13 cellular contexts compared by ENCODE assay signal in genomic region chr1:11384170-11384554, GRCh38.
A peak's percentile ranks its signal among the peaks of the same experiment; 100 is the strongest.
DNase-seq lines count a peak whose midpoint lies in the region; ATAC-seq, FAIRE-seq and TF ChIP-seq lines count a peak whose summit lies in the region.
"Had no signal": no experiment of that assay in that cellular context is flagged by ENCODE, and none has a peak within 500 bp of the region (broad histone marks: within the 10 kb centered on the region; RNA-seq: fewer than 3 reads in every experiment).

No MANE protein-coding gene starts in this region.

- no peaks in the 10 kb centered on the region for H3K36me3 Mint-ChIP-seq in endothelial cell (ENCODE audit: low read depth, unreplicated experiment)
- H3K36me3 Mint-ChIP-seq: IgD-negative memory B cell, naive B cell had no signal

- dilution Hi-C loops in endothelial cell of umbilical vein (cut with MboI; ENCODE audit: extremely low pct_ligation_motif_present, low sequenced_read_pairs): no loop called here

- no peaks in the 10 kb centered on the region for H3K9me3 Mint-ChIP-seq in endothelial cell (ENCODE audit: unreplicated experiment)
- H3K9me3 Mint-ChIP-seq: IgD-negative memory B cell had no signal

- H3K4me2 ChIP-seq in BLaER1 treated with 17β-estradiol and CSF1 and Interleukin-3, amounts not matched to agents 10 nM and 100 nM: peak overlapping the region; percentile 66 to 88 (median 76)
- no peak overlapping the region for H3K4me2 ChIP-seq in endothelial cell of umbilical vein (ENCODE audit: insufficient read depth, low read length)
- H3K4me2 ChIP-seq in Karpas-422 (ENCODE audit: low read depth, low read length, poor library complexity, severe bottlenecking): no peak overlapping the region

- peak overlapping the region in 3 of 11 experiments; percentile 32 to 37 (median 36); a peak in 3 of 22 replicates for H3K9ac ChIP-seq in BLaER1 treated with 17β-estradiol and CSF1 and Interleukin-3, amounts not matched to agents 10 nM and 100 nM
- H3K9ac ChIP-seq in endothelial cell of umbilical vein (replicated peaks; ENCODE audit: extremely low read depth, insufficient read depth, low read length) (no peak overlapping the region), Karpas-422 (ENCODE audit: low read length) (no peak overlapping the region)

- peaks cover 4% of the 10 kb centered on the region for H3K27me3 Mint-ChIP-seq in endothelial cell (ENCODE audit: unreplicated experiment)

- no peak overlapping the region for H3K4me3 Mint-ChIP-seq in endothelial cell (ENCODE audit: unreplicated experiment)
- H3K4me3 Mint-ChIP-seq: IgD-negative memory B cell, naive B cell had no signal

- FAIRE-seq in RCC 7860 (lab: Jason Lieb, UNC) (no peak), endothelial cell of umbilical vein (lab: Jason Lieb, UNC) (peak; percentile 49)

- intact Hi-C loops in endothelial cell of umbilical vein (cut with micrococcal nuclease): no loop called here

- H3K4me3 ChIP-seq in BLaER1 treated with 17β-estradiol and CSF1 and Interleukin-3, amounts not matched to agents 10 nM and 100 nM: no peak overlapping the region
- no peak overlapping the region for H3K4me3 ChIP-seq in endothelial cell of umbilical vein (replicated peaks in 1 of 3; ENCODE audit: insufficient read depth in 1 of 3, low read depth in 1 of 3, low read length in 3 of 3)
- no peak overlapping the region for H3K4me3 ChIP-seq in Karpas-422 (ENCODE audit: low read length)

- no peaks in the 10 kb centered on the region for H3K9me2 ChIP-seq in Karpas-422 (replicated peaks; ENCODE audit: insufficient read depth, low read length)

- H3K9me1 ChIP-seq in endothelial cell of umbilical vein (replicated peaks; ENCODE audit: control insufficient read depth, extremely low read depth, insufficient read depth, low read length): no peaks in the 10 kb centered on the region

- no peaks in the 10 kb centered on the region for H4K20me1 ChIP-seq in BLaER1 treated with 17β-estradiol and CSF1 and Interleukin-3, amounts not matched to agents 10 nM and 100 nM
- H4K20me1 ChIP-seq in endothelial cell of umbilical vein (replicated peaks; ENCODE audit: control insufficient read depth, extremely low read depth, insufficient read depth, low read length): no peaks in the 10 kb centered on the region
- no peaks in the 10 kb centered on the region for H4K20me1 ChIP-seq in Karpas-422 (ENCODE audit: insufficient read depth, low read depth, low read length)

- no peaks in the 10 kb centered on the region for H3K4me1 Mint-ChIP-seq in endothelial cell (ENCODE audit: unreplicated experiment)

- H3K27ac Mint-ChIP-seq in endothelial cell (ENCODE audit: unreplicated experiment): no peak overlapping the region
- H3K27ac Mint-ChIP-seq: naive B cell had no signal

- DNase-seq in ELR (ENCODE audit: low read depth) (peak; percentile 17), RCC 7860 (ENCODE audit: low spot score) (peak; percentile 28), endothelial cell of umbilical vein (ENCODE audit: low read depth, low spot score) (peak; percentile 18), endothelial cell (ENCODE audit: low spot score) (no peak), Karpas-422 (no peak)
- DNase-seq: activated gamma-delta T cell; effector CD4-positive, alpha-beta T cell; naive B cell; NCI-H526 had no signal

- TF ChIP-seq CTCF in endothelial cell of umbilical vein (IDR thresholded peaks at IDR 0.05; ENCODE audit: extremely low read depth in 1 of 2, insufficient read depth in 1 of 2, low read depth in 1 of 2, low read length in 2 of 2): no peak
- no peak for TF ChIP-seq CTCF in endothelial cell (IDR thresholded peaks at IDR 0.05; ENCODE audit: unreplicated experiment)

- ATAC-seq in GM18520 (IDR thresholded peaks at IDR 0.05; ENCODE audit: unreplicated experiment): no peak
- no peak for ATAC-seq in GM21367 (IDR thresholded peaks at IDR 0.05; ENCODE audit: unreplicated experiment)

- H3K27me3 ChIP-seq in BLaER1 treated with 17β-estradiol and CSF1 and Interleukin-3, amounts not matched to agents 10 nM and 100 nM: no peaks in the 10 kb centered on the region
- H3K27me3 ChIP-seq in endothelial cell of umbilical vein (ENCODE audit: control insufficient read depth in 2 of 2, insufficient read depth in 2 of 2, low read length in 2 of 2) (peaks cover 0 to 4% of the 10 kb centered on the region in 2 experiments), Karpas-422 (ENCODE audit: low read length) (no peaks in the 10 kb centered on the region)

- H2AFZ ChIP-seq in endothelial cell of umbilical vein (ENCODE audit: low read depth, low read length) (no peak overlapping the region), Karpas-422 (ENCODE audit: low read length) (no peak overlapping the region)

- peaks cover 6 to 14% (median 10%) of the 10 kb centered on the region in 11 experiments; a peak in 14 of 22 replicates for H3K9me3 ChIP-seq in BLaER1 treated with 17β-estradiol and CSF1 and Interleukin-3, amounts not matched to agents 10 nM and 100 nM (replicated peaks in 1 of 11)
- H3K9me3 ChIP-seq in endothelial cell of umbilical vein (replicated peaks; ENCODE audit: control insufficient read depth, insufficient read depth, low read length) (no peaks in the 10 kb centered on the region), Karpas-422 (ENCODE audit: low read length) (no peaks in the 10 kb centered on the region)

- no peaks in the 10 kb centered on the region for H3K36me3 ChIP-seq in BLaER1 treated with 17β-estradiol and CSF1 and Interleukin-3, amounts not matched to agents 10 nM and 100 nM
- no peaks in the 10 kb centered on the region for H3K36me3 ChIP-seq in endothelial cell of umbilical vein (ENCODE audit: control insufficient read depth in 2 of 2, extremely low read depth in 1 of 2, insufficient read depth in 2 of 2, low read length in 2 of 2)
- H3K36me3 ChIP-seq in Karpas-422 (ENCODE audit: insufficient read depth, low read length): no peaks in the 10 kb centered on the region

- peaks cover 23 to 52% (median 41%) of the 10 kb centered on the region in 10 experiments for H3K4me1 ChIP-seq in BLaER1 treated with 17β-estradiol and CSF1 and Interleukin-3, amounts not matched to agents 10 nM and 100 nM
- H3K4me1 ChIP-seq in endothelial cell of umbilical vein (ENCODE audit: control insufficient read depth, extremely low read depth, insufficient read depth, low read length): no peaks in the 10 kb centered on the region
- no peaks in the 10 kb centered on the region for H3K4me1 ChIP-seq in Karpas-422 (ENCODE audit: low read length)

- CTCF ChIA-PET in endothelial cell of umbilical vein (lab: Charles Lee): interaction anchor here (1.6 kb wide), 1 partner anchor 121 kb away, joined by 4 read pairs; the partner anchor contains the start of gene MTOR

- no peak for TF ChIP-seq POLR2A in endothelial cell of umbilical vein (IDR thresholded peaks at IDR 0.05; ENCODE audit: low read depth, low read length)

- H3K79me2 ChIP-seq in endothelial cell of umbilical vein (ENCODE audit: control insufficient read depth, insufficient read depth, low read length) (no peaks in the 10 kb centered on the region), Karpas-422 (ENCODE audit: low read length) (no peaks in the 10 kb centered on the region)

- peak overlapping the region in 7 of 11 experiments; percentile 10 to 70 (median 62); a peak in 11 of 22 replicates for H3K27ac ChIP-seq in BLaER1 treated with 17β-estradiol and CSF1 and Interleukin-3, amounts not matched to agents 10 nM and 100 nM
- H3K27ac ChIP-seq in endothelial cell of umbilical vein (ENCODE audit: insufficient read depth, low read depth, low read length) (no peak overlapping the region), Karpas-422 (ENCODE audit: low read length) (no peak overlapping the region)

- POLR2A ChIA-PET in endothelial cell of umbilical vein (lab: Charles Lee): no interaction called here

- BruUV-seq in endothelial cell of umbilical vein (replicated peaks; lab: Mats Ljungman, UMichigan): no TSS peak

TF ChIP-seq in endothelial cell of umbilical vein, 7 proteins besides CTCF, POLR2A, EP300 and RAD21:
- TF ChIP-seq FOS (IDR thresholded peaks at IDR 0.05; ENCODE audit: borderline replicate concordance, insufficient read depth, low read length): peak; percentile 16
- no peak for TF ChIP-seq JUN (IDR thresholded peaks at IDR 0.05; ENCODE audit: borderline replicate concordance, insufficient read depth, insufficient read length, low read depth)
- TF ChIP-seq POLR2AphosphoS5 (IDR thresholded peaks at IDR 0.05; ENCODE audit: insufficient read depth, low read depth, low read length): no peak
- peak; percentile 29 for TF ChIP-seq MAX (IDR thresholded peaks at IDR 0.05; ENCODE audit: insufficient read depth, insufficient read length)

Comparison
In these comparisons a context has a peak if more than half of its experiments do, and no peak if none do; other contexts are left out.
1. H3K27ac ChIP-seq: peak in BLaER1 treated with 17β-estradiol and CSF1 and Interleukin-3, amounts not matched to agents 10 nM and 100 nM (7 of 11); none in endothelial cell of umbilical vein (single experiment) and Karpas-422 (single experiment).
2. H3K4me2 ChIP-seq: peak in BLaER1 treated with 17β-estradiol and CSF1 and Interleukin-3, amounts not matched to agents 10 nM and 100 nM (11 of 11); none in endothelial cell of umbilical vein (single experiment) and Karpas-422 (single experiment).
3. DNase-seq: peak in ELR (single experiment), RCC 7860 (single experiment) and endothelial cell of umbilical vein (single experiment); none in endothelial cell (single experiment) and Karpas-422 (single experiment).